In genomic region chr1:113389356-113389952, GRCh38 we compare ENCODE assay signal across 8 cellular contexts. TPM values are rescaled to one million over a fixed set of nuclear protein-coding genes. Genes with fewer than 3 reads are reported as not detected.
DNase-seq lines count a peak whose midpoint lies in the region; FAIRE-seq and TF ChIP-seq lines count a peak whose summit lies in the region.

No MANE protein-coding gene starts in this region.

- peak overlapping the region; percentile 98 for H3K4me2 ChIP-seq in PC-9
- peak overlapping the region; percentile 70 for H3K4me2 ChIP-seq in endothelial cell of umbilical vein (ENCODE audit: insufficient read depth, low read length)
- H3K4me2 ChIP-seq in parathyroid adenoma (ENCODE audit: low read length), result peak overlapping the region; percentile 89

- dilution Hi-C loops in endothelial cell of umbilical vein (cut with MboI; ENCODE audit: extremely low pct_ligation_motif_present, low sequenced_read_pairs), result no loop called here

- H3K27me3 ChIP-seq in PC-9 (ENCODE audit: insufficient read depth, low read depth), result no peaks in the 10 kb centered on the region
- no peaks in the 10 kb centered on the region for H3K27me3 ChIP-seq in endothelial cell of umbilical vein (ENCODE audit: control insufficient read depth in 2 of 2, insufficient read depth in 2 of 2, low read length in 2 of 2)
- no peaks in the 10 kb centered on the region for H3K27me3 ChIP-seq in parathyroid adenoma (ENCODE audit: control insufficient read depth, insufficient read depth, low read length)

- H2AFZ ChIP-seq in PC-9 (peak overlapping the region; percentile 93), endothelial cell of umbilical vein (ENCODE audit: low read depth, low read length) (peak overlapping the region; percentile 93), parathyroid adenoma (peak overlapping the region; percentile 95)

- H3K9me1 ChIP-seq in endothelial cell of umbilical vein (replicated peaks; ENCODE audit: control insufficient read depth, extremely low read depth, insufficient read depth, low read length), result no peaks in the 10 kb centered on the region

- H3K4me1 ChIP-seq in ES-I3 (ENCODE audit: insufficient read depth, low read length) (peaks cover 8% of the 10 kb centered on the region; the same call in 1 of the 2 replicates), PC-9 (replicated peaks; ENCODE audit: insufficient read depth) (peaks cover 54% of the 10 kb centered on the region), endothelial cell of umbilical vein (ENCODE audit: control insufficient read depth, extremely low read depth, insufficient read depth, low read length) (peaks cover 14% of the 10 kb centered on the region), parathyroid adenoma (no peaks in the 10 kb centered on the region)

- H3K27ac ChIP-seq in PC-9, result peak overlapping the region; percentile 65
- H3K27ac ChIP-seq in endothelial cell of umbilical vein (ENCODE audit: insufficient read depth, low read depth, low read length), result peak overlapping the region; percentile 26
- peak overlapping the region; percentile 69 for H3K27ac ChIP-seq in parathyroid adenoma

- no peaks in the 10 kb centered on the region for H3K9me2 ChIP-seq in PC-9 (ENCODE audit: insufficient read depth)

- POLR2A ChIA-PET in PC-9 (lab: Charles Lee; ENCODE audit: unreplicated experiment), result interaction anchor here (0.6 to 0.7 kb wide), 3 partner anchors 68 to 116 kb away, joined by 3 to 12 read pairs (median 4); no protein-coding TSS in a partner anchor
- POLR2A ChIA-PET in endothelial cell of umbilical vein (lab: Charles Lee), result interaction anchor here (1.7 kb wide), 1 partner anchor 67 kb away, joined by 4 read pairs; no protein-coding TSS in a partner anchor

- H3K79me2 ChIP-seq in PC-9 (ENCODE audit: low read depth) (peaks cover 34% of the 10 kb centered on the region), endothelial cell of umbilical vein (ENCODE audit: control insufficient read depth, insufficient read depth, low read length) (peaks cover 14% of the 10 kb centered on the region), parathyroid adenoma (no peaks in the 10 kb centered on the region)

- H3K9ac ChIP-seq in ES-I3 (ENCODE audit: low read depth, low read length) (peak overlapping the region; percentile 81), endothelial cell of umbilical vein (replicated peaks; ENCODE audit: extremely low read depth, insufficient read depth, low read length) (peak overlapping the region; percentile 68), parathyroid adenoma (no peak overlapping the region)

- H3K4me3 ChIP-seq in PC-9, result peak overlapping the region; percentile 78
- H3K4me3 ChIP-seq in endothelial cell of umbilical vein (replicated peaks in 1 of 3; ENCODE audit: insufficient read depth in 1 of 3, low read depth in 1 of 3, low read length in 3 of 3), result peak overlapping the region; percentile 41 to 88 (median 86)
- peak overlapping the region; percentile 76 for H3K4me3 ChIP-seq in parathyroid adenoma (ENCODE audit: low read depth, low read length)

- no peak for TF ChIP-seq POLR2A in endothelial cell of umbilical vein (IDR thresholded peaks at IDR 0.05; ENCODE audit: low read depth, low read length)

- H3K9me3 ChIP-seq in ES-I3 (ENCODE audit: control insufficient read depth, insufficient read depth, low read length) (no peaks in the 10 kb centered on the region), PC-9 (ENCODE audit: insufficient read depth, low read depth) (no peaks in the 10 kb centered on the region), endothelial cell of umbilical vein (replicated peaks; ENCODE audit: control insufficient read depth, insufficient read depth, low read length) (no peaks in the 10 kb centered on the region), parathyroid adenoma (ENCODE audit: control insufficient read depth, low read length) (no peaks in the 10 kb centered on the region)

- intact Hi-C loops in PC-9 (cut with micrococcal nuclease; ENCODE audit: unreplicated experiment) (loop anchor here (2.0 kb wide), 1 partner anchor 191 kb away; no protein-coding TSS in a partner anchor), endothelial cell of umbilical vein (cut with micrococcal nuclease) (no loop called here)

- H3K36me3 ChIP-seq in ES-I3 (ENCODE audit: insufficient read depth, low read length) (no peaks in the 10 kb centered on the region), PC-9 (ENCODE audit: low read depth) (no peaks in the 10 kb centered on the region), endothelial cell of umbilical vein (ENCODE audit: control insufficient read depth in 2 of 2, extremely low read depth in 1 of 2, insufficient read depth in 2 of 2, low read length in 2 of 2) (no peaks in the 10 kb centered on the region), parathyroid adenoma (ENCODE audit: control insufficient read depth, insufficient read depth, low read length) (no peaks in the 10 kb centered on the region)

- BruUV-seq in PC-9 (replicated peaks; lab: Mats Ljungman, UMichigan) (TSS peak; percentile 77), endothelial cell of umbilical vein (replicated peaks; lab: Mats Ljungman, UMichigan) (no TSS peak)

- DNase-seq in PC-9 (peak; percentile 2 to 42), endothelial cell of umbilical vein (ENCODE audit: low read depth, low spot score) (no peak), AG08396 (ENCODE audit: low spot score) (no peak), SKM-1 (lab: John Stamatoyannopoulos, UW; ENCODE audit: unreplicated experiment) (no peak)
- no peak for DNase-seq in activated CD4-positive, CD25-positive, alpha-beta regulatory T cell (lab: John Stamatoyannopoulos, UW)
- no peak for DNase-seq in activated CD4-positive, alpha-beta T cell treated with anti-CD3 and anti-CD28 coated beads for 4 hours

- no peak for FAIRE-seq in endothelial cell of umbilical vein (lab: Jason Lieb, UNC)

- H4K20me1 ChIP-seq in PC-9 (ENCODE audit: insufficient read depth), result no peaks in the 10 kb centered on the region
- no peaks in the 10 kb centered on the region for H4K20me1 ChIP-seq in endothelial cell of umbilical vein (replicated peaks; ENCODE audit: control insufficient read depth, extremely low read depth, insufficient read depth, low read length)

- H3F3A ChIP-seq in PC-9 (ENCODE audit: insufficient read depth, low read depth), result peaks cover 26% of the 10 kb centered on the region

- CTCF ChIA-PET in PC-9 (lab: Charles Lee) (interaction anchor here (0.9 kb wide), 1 partner anchor 189 kb away, joined by 3 read pairs; no protein-coding TSS in a partner anchor), endothelial cell of umbilical vein (lab: Charles Lee) (interaction anchor here (0.7 to 3.2 kb wide), 6 partner anchors 9 to 316 kb away, joined by 3 to 22 read pairs (median 4); partner anchors contain the start of gene LRIG2)

- no peak for TF ChIP-seq CTCF in PC-9 (conservative IDR thresholded peaks at IDR 0.05)
- no peak for TF ChIP-seq CTCF in endothelial cell of umbilical vein (IDR thresholded peaks at IDR 0.05; ENCODE audit: extremely low read depth in 1 of 2, insufficient read depth in 1 of 2, low read depth in 1 of 2, low read length in 2 of 2)
- no peak for TF ChIP-seq CTCF in parathyroid adenoma (IDR thresholded peaks at IDR 0.05)

TF ChIP-seq in endothelial cell of umbilical vein, 7 proteins besides CTCF, POLR2A, EP300 and RAD21:
- no peak for TF ChIP-seq MAX (IDR thresholded peaks at IDR 0.05; ENCODE audit: insufficient read depth, insufficient read length)
- no peak for TF ChIP-seq FOS (IDR thresholded peaks at IDR 0.05; ENCODE audit: borderline replicate concordance, insufficient read depth, low read length)
- TF ChIP-seq GATA2 (IDR thresholded peaks at IDR 0.05; ENCODE audit: insufficient read depth, insufficient read length, low read depth, low read length), result no peak
- no peak for TF ChIP-seq MYC (IDR thresholded peaks at IDR 0.05; ENCODE audit: low read depth, low read length)
- no peak for TF ChIP-seq JUN (IDR thresholded peaks at IDR 0.05; ENCODE audit: borderline replicate concordance, insufficient read depth, insufficient read length, low read depth)
- TF ChIP-seq EZH2 (IDR thresholded peaks at IDR 0.05; ENCODE audit: borderline replicate concordance, low read depth, low read length, severe bottlenecking), result no peak
- no peak for TF ChIP-seq POLR2AphosphoS5 (IDR thresholded peaks at IDR 0.05; ENCODE audit: insufficient read depth, low read depth, low read length)

RNA-seq across cellular contexts. Expression of gene MAGI3, which starts 0.9 kb away (rescaled TPM):
- total RNA-seq in PC-9 (2021) (17.3 and 18.5 TPM in 2 replicates), endothelial cell of umbilical vein (13.9 and 16.1 TPM in 2 replicates)
- polyA plus RNA-seq in endothelial cell of umbilical vein, result 2.5 and 2.8 TPM in 2 replicates
- polyA plus RNA-seq in endothelial cell of umbilical vein (2011; cell fraction: cytosol; rRNA removed), result 3.0 and 3.3 TPM in 2 replicates
- 7.0 and 10.1 TPM in 2 replicates for polyA plus RNA-seq in endothelial cell of umbilical vein (2011; cell fraction: nucleus; rRNA removed)
- 4.7 and 5.8 TPM in 2 replicates for polyA plus RNA-seq in endothelial cell of umbilical vein (2012)
- 11.1 and 16.6 TPM in 2 replicates for polyA minus RNA-seq in endothelial cell of umbilical vein
- 7.7 TPM for polyA minus RNA-seq in endothelial cell of umbilical vein (2011; cell fraction: cytosol; rRNA and poly(A)+ RNA removed)
- polyA minus RNA-seq in endothelial cell of umbilical vein (2011; cell fraction: nucleus; rRNA and poly(A)+ RNA removed), result 41.5 and 50.3 TPM in 2 replicates

Comparison
In these comparisons a context has a peak if more than half of its experiments do, and no peak if none do; other contexts are left out.
1. DNase-seq: peak in PC-9 (2 of 2); none in endothelial cell of umbilical vein (single experiment), AG08396 (single experiment), activated CD4-positive, CD25-positive, alpha-beta regulatory T cell (0 of 4), SKM-1 (single experiment) and activated CD4-positive, alpha-beta T cell treated with anti-CD3 and anti-CD28 coated beads for 4 hours (0 of 2).
2. Peak in every context shown above with its lines, with median percentiles within 50 percentile points of each other: H2AFZ ChIP-seq, H3K27ac ChIP-seq, H3K4me2 ChIP-seq and H3K4me3 ChIP-seq.